12 cellular contexts compared by ENCODE assay signal in the genomic region with DNA sequence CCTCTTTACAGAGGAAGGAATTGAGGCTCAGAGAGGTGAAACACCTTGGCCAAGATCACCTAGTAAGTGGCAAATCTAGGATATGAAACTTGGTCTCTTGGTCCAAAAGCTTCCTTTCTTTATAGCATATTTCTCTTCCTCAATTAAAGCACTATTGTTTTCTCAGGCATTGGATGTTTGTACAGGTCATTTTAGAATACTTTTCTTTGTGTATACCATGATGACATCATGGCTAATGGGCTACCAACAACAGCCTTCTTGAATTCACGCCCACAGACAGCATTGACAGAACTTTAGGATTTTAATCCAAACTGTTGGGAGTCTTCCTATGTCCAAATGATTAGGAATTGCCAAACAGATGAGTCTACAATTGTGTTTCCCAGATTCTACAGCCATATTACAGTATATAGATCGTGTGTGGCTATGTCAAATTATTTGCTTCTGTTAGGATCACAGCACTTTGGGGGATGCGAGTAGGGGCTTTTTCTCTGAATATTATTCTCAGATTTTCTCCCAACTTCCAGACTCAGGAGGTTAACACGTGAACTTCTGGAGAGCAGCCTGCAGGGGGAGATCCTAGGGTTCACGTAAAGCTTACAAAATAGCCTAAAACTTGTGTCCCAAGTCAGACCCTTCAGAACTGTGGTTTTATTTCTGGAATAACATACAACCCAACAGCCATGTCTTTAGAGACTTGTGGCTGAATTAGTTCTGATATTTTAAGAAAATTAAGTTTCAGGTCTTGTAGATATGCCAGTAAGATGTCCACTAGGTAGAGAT.
DNase-seq lines count a peak whose midpoint lies in the region; ATAC-seq, FAIRE-seq and TF ChIP-seq lines count a peak whose summit lies in the region.
"Had no signal": no experiment of that assay in that cellular context is flagged by ENCODE, and none has a peak within 500 bp of the region (broad histone marks: within the 10 kb centered on the region; RNA-seq: fewer than 3 reads in every experiment).

No MANE protein-coding gene starts in this region.

- no peak overlapping the region for H2BK12ac ChIP-seq in H1 (ENCODE audit: low read depth, low read length)

- H4K8ac ChIP-seq in H1 (ENCODE audit: extremely low read depth, insufficient read depth, low read length) = no peak overlapping the region

- H4K91ac ChIP-seq in H1 (replicated peaks; ENCODE audit: insufficient read length, low read length) = no peak overlapping the region

- H3K14ac ChIP-seq in H1 (ENCODE audit: insufficient read length) = no peak overlapping the region

- peaks cover 2% of the 10 kb centered on the region for H3K27me3 Mint-ChIP-seq in nephron progenitor cell (ENCODE audit: low read depth, poor library complexity)

- H3K56ac ChIP-seq in H1 (replicated peaks; ENCODE audit: insufficient read length, low read depth, low read length) = no peak overlapping the region

- no peak overlapping the region for H3K9ac ChIP-seq in H1 (replicated peaks in 1 of 4; ENCODE audit: extremely low read depth in 1 of 4, low read depth in 3 of 4, low read length in 3 of 4)

- CTCF ChIA-PET in H1 (lab: Charles Lee; ENCODE audit: partially characterized antibody) = interaction anchor here (0.6 to 3.6 kb wide), 39 partner anchors 8 to 330 kb away, joined by 3 to 17 read pairs (median 4); no protein-coding TSS in a partner anchor

- no peak for ATAC-seq in HG03378 (IDR thresholded peaks at IDR 0.05; ENCODE audit: unreplicated experiment)
- ATAC-seq in GM18519 (IDR thresholded peaks at IDR 0.05; ENCODE audit: low FRiP score, unreplicated experiment) = no peak

- WGBS in H1 (ENCODE audit: extremely low coverage in 1 of 2, insufficient coverage in 1 of 2, insufficient read length in 1 of 2, insufficient replicate concordance in 2 of 2, low coverage in 1 of 2, low lambda C conversion rate in 2 of 2, missing lambda C conversion rate in 1 of 2), 2 experiments = 50% methylated on average over 5 of the region's 5 CpGs; no CpG with 5 or more reads in 1 of the 2 experiments

- H3K9me3 ChIP-seq in H1 (ENCODE audit: insufficient read depth in 2 of 2, low read depth in 1 of 2, low read length in 1 of 2) = no peaks in the 10 kb centered on the region

- peaks cover 3% of the 10 kb centered on the region for H3K9me3 Mint-ChIP-seq in nephron progenitor cell

- peaks cover 40% of the 10 kb centered on the region for H3K4me1 Mint-ChIP-seq in nephron progenitor cell

- no peak overlapping the region for H2AK5ac ChIP-seq in H1 (ENCODE audit: low read depth, low read length)

- no peaks in the 10 kb centered on the region for H3K79me1 ChIP-seq in H1 (ENCODE audit: low read depth, low read length)

- H3K27ac ChIP-seq in H1 (ENCODE audit: low read depth, low read length) = no peak overlapping the region

- H3K4me3 Mint-ChIP-seq in nephron progenitor cell = no peak overlapping the region

- TF ChIP-seq CTCF in H1 (IDR thresholded peaks at IDR 0.05; ENCODE audit: control extremely low read depth in 1 of 3, insufficient read depth in 1 of 3, low read depth in 1 of 3, low read length in 3 of 3) (peak; percentile 23 to 62 (median 61)), nephron progenitor cell (IDR thresholded peaks at IDR 0.05) (peak; percentile 16)

- POLR2A ChIA-PET in H1 (lab: Charles Lee; ENCODE audit: partially characterized antibody) = interaction anchor here (1.2 kb wide), 1 partner anchor 12 kb away, joined by 3 read pairs; no protein-coding TSS in a partner anchor

- no peak overlapping the region for H3K27ac Mint-ChIP-seq in nephron progenitor cell

- no peak overlapping the region for H3K4me2 ChIP-seq in H1 (ENCODE audit: insufficient read depth in 1 of 2, low read depth in 2 of 2, low read length in 2 of 2)

- TF ChIP-seq EP300 in H1 (IDR thresholded peaks at IDR 0.05; ENCODE audit: borderline replicate concordance in 1 of 2, low read depth in 2 of 2, low read length in 2 of 2) = no peak

- H3K23ac ChIP-seq in H1 (ENCODE audit: insufficient read length) = no peak overlapping the region

- H2BK20ac ChIP-seq in H1 (ENCODE audit: low read length) = no peak overlapping the region

- DNase-seq in ELR (ENCODE audit: low read depth) (peak; percentile 43), NCI-H69 (lab: John Stamatoyannopoulos, UW) (peak; percentile 10), H1 (ENCODE audit: low read depth in 1 of 2, low spot score in 2 of 2) (no peak), nephron progenitor cell (no peak), NCI-H187 (lab: John Stamatoyannopoulos, UW) (no peak), SW 1271 (lab: John Stamatoyannopoulos, UW) (no peak)
- DNase-seq: DND-41, HCEC 1CT, NCI-H1048, NCI-H82 had no signal

- H3K4me1 ChIP-seq in H1 (replicated peaks in 1 of 4; ENCODE audit: control insufficient read depth in 3 of 4, insufficient read depth in 4 of 4, low read length in 3 of 4) = peaks cover 5 to 25% (median 7%) of the 10 kb centered on the region in 4 experiments; a peak in 5 of 7 replicates

- peak; percentile 47 to 61 for TF ChIP-seq RAD21 in H1 (IDR thresholded peaks at IDR 0.05 in 1 of 2, conservative IDR thresholded peaks at IDR 0.05 in 1 of 2; ENCODE audit: low read depth in 2 of 2, low read length in 2 of 2)

- H2AFZ ChIP-seq in H1 (ENCODE audit: low read length) = no peak overlapping the region

- no peak overlapping the region for H3K18ac ChIP-seq in H1 (ENCODE audit: extremely low read depth, low read length)

- H2BK120ac ChIP-seq in H1 (replicated peaks; ENCODE audit: low read depth, low read length) = no peak overlapping the region

- no peaks in the 10 kb centered on the region for H3K36me3 ChIP-seq in H1 (ENCODE audit: control insufficient read depth in 2 of 4, insufficient read depth in 4 of 4, low read length in 3 of 4)

- FAIRE-seq in H1 (lab: Jason Lieb, UNC) = peak; percentile 71

- H3K36me3 Mint-ChIP-seq in nephron progenitor cell (ENCODE audit: low read depth) = peaks cover 34% of the 10 kb centered on the region

- no peak overlapping the region for H3K4me3 ChIP-seq in H1 (ENCODE audit: extremely low read depth in 1 of 4, insufficient read depth in 2 of 4, low read depth in 3 of 4, low read length in 4 of 4)

- H3K23me2 ChIP-seq in H1 (ENCODE audit: low read depth, low read length) = no peaks in the 10 kb centered on the region

- TF ChIP-seq POLR2A in H1 (IDR thresholded peaks at IDR 0.05; ENCODE audit: control extremely low read depth in 1 of 2, low read depth in 2 of 2, low read length in 2 of 2) = no peak

- H2BK15ac ChIP-seq in H1 (ENCODE audit: low read length) = no peak overlapping the region

- no peaks in the 10 kb centered on the region for H4K20me1 ChIP-seq in H1 (replicated peaks in 1 of 2; ENCODE audit: control insufficient read depth in 1 of 2, insufficient read depth in 2 of 2, low read length in 2 of 2)

- no peak overlapping the region for H2BK5ac ChIP-seq in H1 (ENCODE audit: low read depth, low read length)

- H4K5ac ChIP-seq in H1 (ENCODE audit: insufficient read length, low read depth, low read length) = no peak overlapping the region

- no peaks in the 10 kb centered on the region for H3K79me2 ChIP-seq in H1 (ENCODE audit: control insufficient read depth in 1 of 2, insufficient read depth in 2 of 2, low read length in 2 of 2)

- H3K27me3 ChIP-seq in H1 (replicated peaks in 1 of 4; ENCODE audit: control insufficient read depth in 3 of 4, extremely low read depth in 1 of 4, insufficient read depth in 3 of 4, low read length in 3 of 4) = no peaks in the 10 kb centered on the region

- H3K4ac ChIP-seq in H1 (replicated peaks; ENCODE audit: insufficient read length, low read depth, low read length) = no peak overlapping the region

TF ChIP-seq in H1, 55 proteins besides CTCF, POLR2A, EP300 and RAD21 (continues in another document):
- peak; percentile 42; the same call in 1 of the 2 replicates for TF ChIP-seq CREB1 (IDR thresholded peaks at IDR 0.05)
- TF ChIP-seq, protein P1, sequence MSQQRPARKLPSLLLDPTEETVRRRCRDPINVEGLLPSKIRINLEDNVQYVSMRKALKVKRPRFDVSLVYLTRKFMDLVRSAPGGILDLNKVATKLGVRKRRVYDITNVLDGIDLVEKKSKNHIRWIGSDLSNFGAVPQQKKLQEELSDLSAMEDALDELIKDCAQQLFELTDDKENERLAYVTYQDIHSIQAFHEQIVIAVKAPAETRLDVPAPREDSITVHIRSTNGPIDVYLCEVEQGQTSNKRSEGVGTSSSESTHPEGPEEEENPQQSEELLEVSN (IDR thresholded peaks at IDR 0.05) = no peak
- TF ChIP-seq JUN (IDR thresholded peaks at IDR 0.05; ENCODE audit: low read depth, low read length) = no peak
- no peak for TF ChIP-seq EGR1 (IDR thresholded peaks at IDR 0.05; ENCODE audit: borderline replicate concordance, low read depth, low read length)

Comparison
In these comparisons a context has a peak if more than half of its experiments do, and no peak if none do; other contexts are left out.
1. DNase-seq: peak in ELR (single experiment) and NCI-H69 (single experiment); none in H1 (0 of 2), nephron progenitor cell (single experiment), NCI-H187 (0 of 2) and SW 1271 (0 of 2).